8 cellular contexts compared by ENCODE assay signal in the genomic region with DNA sequence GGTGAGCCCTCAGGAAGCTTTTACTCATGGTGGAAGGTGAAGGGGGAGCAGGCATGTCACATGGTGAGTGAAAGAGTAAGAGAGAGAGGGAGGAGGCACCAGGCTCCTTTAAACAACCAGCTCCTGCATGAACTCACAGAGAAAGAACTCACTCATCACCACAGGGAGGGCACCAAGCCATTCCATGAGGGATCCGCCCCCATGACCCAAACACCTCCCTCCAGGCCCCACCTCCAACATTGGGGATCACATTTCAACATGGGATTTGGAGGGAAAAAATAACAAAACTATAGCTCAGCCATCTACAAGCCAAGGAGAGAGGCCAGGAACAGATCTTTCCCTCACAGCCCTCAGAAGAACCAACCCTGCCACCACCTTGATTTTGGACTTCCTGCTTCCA.
DNase-seq lines count a peak whose midpoint lies in the region; ATAC-seq, FAIRE-seq and TF ChIP-seq lines count a peak whose summit lies in the region.
"Not testable (repeated sequence)": the region's sequence is repeated elsewhere in the genome, so short reads cannot be mapped to it uniquely, and the experiment has no call there.

No MANE protein-coding gene starts in this region.

- H3K4me1 Mint-ChIP-seq in WTC11; osteocyte (ENCODE audit: unreplicated experiment): not testable (repeated sequence)

- not testable (repeated sequence) for H3K9ac ChIP-seq in kidney (ENCODE audit: low read length in 2 of 2)

- not testable (repeated sequence) for H3K27ac ChIP-seq in RWPE2 (ENCODE audit: poor library complexity, severe bottlenecking); kidney (ENCODE audit: low read depth in 2 of 2, low read length in 2 of 2); spleen

- intact Hi-C loops in Right ventricle myocardium inferior (cut with DNase I); kidney (cut with DNase I); spleen (cut with DNase I; ENCODE audit: low total_unique reads): not testable (repeated sequence)

- H3K4me3 ChIP-seq in MG63; RWPE2 (ENCODE audit: severe bottlenecking); kidney (ENCODE audit: low read length in 2 of 2); spleen: not testable (repeated sequence)

- ATAC-seq in RWPE2 (ENCODE audit: low read depth) (peak; percentile 39; the same call in 2 of the 3 replicates), WTC11 (0 out of 2 replicates have a peak, but pooled peaks have one; percentile 43)
- ATAC-seq in Right ventricle myocardium inferior = not testable (repeated sequence)

- not testable (repeated sequence) for H3K9me3 Mint-ChIP-seq in WTC11; osteocyte (ENCODE audit: unreplicated experiment)

- not testable (repeated sequence) for H3K36me3 Mint-ChIP-seq in WTC11; osteocyte (ENCODE audit: unreplicated experiment)

- H3K36me3 ChIP-seq in MG63; RWPE2 (ENCODE audit: low read depth); kidney (ENCODE audit: control insufficient read depth in 1 of 2, insufficient read depth in 2 of 2, low read length in 2 of 2); spleen: not testable (repeated sequence)

- not testable (repeated sequence) for H3K4me3 Mint-ChIP-seq in WTC11; osteocyte (ENCODE audit: unreplicated experiment)

- WGBS in spleen, 5 donors = 40 to 92% (median 76%) methylated on average over 1 of the region's 1 CpG; no CpG with 5 or more reads in 1 of the 5 donors

- H3K9me3 ChIP-seq in MG63; RWPE2 (ENCODE audit: severe bottlenecking); kidney (ENCODE audit: control insufficient read depth in 1 of 2, low read length in 2 of 2); spleen: not testable (repeated sequence)

- DNase-seq in MG63 (peak; percentile 23), RWPE2 (ENCODE audit: low spot score) (peak; percentile 48), WTC11 (ENCODE audit: low spot score) (peak; percentile 17), Right ventricle myocardium inferior (ENCODE audit: missing footprints) (peak; percentile 34), kidney (peak; percentile 32), mesenteric fat pad (ENCODE audit: low spot score) (peak; percentile 28), osteocyte (ENCODE audit: extremely low spot score, unreplicated experiment) (peak; percentile 77), spleen (peak; percentile 18)

- TF ChIP-seq CTCF in RWPE2 (IDR thresholded peaks at IDR 0.05; ENCODE audit: poor library complexity, severe bottlenecking); WTC11 (IDR thresholded peaks at IDR 0.05); kidney (IDR thresholded peaks at IDR 0.05; ENCODE audit: borderline replicate concordance, extremely low read depth, insufficient read depth); osteocyte (IDR thresholded peaks at IDR 0.05); spleen (IDR thresholded peaks at IDR 0.05 in 8 of 11, conservative IDR thresholded peaks at IDR 0.05 in 3 of 11): not testable (repeated sequence)

- H3K27me3 Mint-ChIP-seq in WTC11 (ENCODE audit: low read depth); osteocyte (ENCODE audit: unreplicated experiment): not testable (repeated sequence)

- H3K27ac Mint-ChIP-seq in WTC11; osteocyte (ENCODE audit: unreplicated experiment): not testable (repeated sequence)

- H3K4me1 ChIP-seq in RWPE2 (ENCODE audit: insufficient read depth, poor library complexity, severe bottlenecking); kidney (ENCODE audit: control insufficient read depth in 1 of 2, insufficient read depth in 1 of 2, low read depth in 1 of 2, low read length in 2 of 2); spleen: not testable (repeated sequence)

- TF ChIP-seq POLR2A in spleen (IDR thresholded peaks at IDR 0.05) = not testable (repeated sequence)

- not testable (repeated sequence) for H3K27me3 ChIP-seq in MG63; RWPE2 (ENCODE audit: insufficient read depth, poor library complexity, severe bottlenecking); spleen (replicated peaks in 1 of 7)

- POLR2A ChIA-PET in WTC11 (lab: Charles Lee) = not testable (repeated sequence)

- CTCF ChIA-PET in WTC11 (lab: Charles Lee) = not testable (repeated sequence)

- FAIRE-seq in kidney (lab: Jason Lieb, UNC) = not testable (repeated sequence)

Comparison
In these comparisons a context has a peak if more than half of its experiments do, and no peak if none do; other contexts are left out.
1. DNase-seq: peak in every context shown above with its lines; median percentile 77 in osteocyte; 48 in RWPE2; 34 in Right ventricle myocardium inferior; 32 in kidney; 28 in mesenteric fat pad; 23 in MG63; 18 in spleen; 17 in WTC11.